8 cellular contexts compared by ENCODE assay signal in genomic region chr9:98146101-98146991, GRCh38. TPM values are rescaled to one million over a fixed set of nuclear protein-coding genes. Genes with fewer than 3 reads are reported as not detected.
DNase-seq lines count a peak whose midpoint lies in the region; ATAC-seq lines count a peak whose summit lies in the region.

No MANE protein-coding gene starts in this region.

- DNase-seq in Right ventricle myocardium inferior (ENCODE audit: missing footprints) (peak; percentile 82), cardiac septum (ENCODE audit: low spot score) (no peak), NCI-H2196 (lab: John Stamatoyannopoulos, UW; ENCODE audit: unreplicated experiment) (peak; percentile 73), epithelial cell of prostate (ENCODE audit: low read depth, low spot score) (peak; percentile 83), sciatic nerve (ENCODE audit: low spot score) (no peak), NCI-H524 treated with DMSO at 0.1 percent for 48 hours (lab: John Stamatoyannopoulos, UW) (no peak)
- DNase-seq in stimulated activated CD4-positive, alpha-beta T cell treated with anti-CD3 and anti-CD28 coated beads, Interleukin-12 subunit alpha, Interleukin-12 subunit beta, amount 100 ng/mL, for 4 hours, result no peak

- H3K27ac ChIP-seq in epithelial cell of prostate, result peak overlapping the region; percentile 99

- peak; percentile 36 for ATAC-seq in Right ventricle myocardium inferior
- ATAC-seq in sciatic nerve, result peak; percentile 57
- ATAC-seq in HG03159 (IDR thresholded peaks at IDR 0.05; ENCODE audit: unreplicated experiment), result no peak

- intact Hi-C loops in Right ventricle myocardium inferior (cut with DNase I) (no loop called here), cardiac septum (cut with DNase I) (no loop called here), sciatic nerve (cut with DNase I) (no loop called here)

RNA-seq across cellular contexts. Expression of gene TRIM14, which starts 27.3 kb away (rescaled TPM):
- total RNA-seq in Right ventricle myocardium inferior, result 5.1 TPM
- 1.8 TPM for total RNA-seq in cardiac septum
- total RNA-seq in sciatic nerve, result 12.6 TPM

RNA-seq across cellular contexts. Expression of gene CORO2A, which starts 46.1 kb away (rescaled TPM):
- total RNA-seq in Right ventricle myocardium inferior, result 0.60 TPM
- total RNA-seq in cardiac septum, result 0.19 TPM
- total RNA-seq in sciatic nerve, result 3.7 TPM

Comparison
In these comparisons a context has a peak if more than half of its experiments do, and no peak if none do; other contexts are left out.
1. DNase-seq: peak in Right ventricle myocardium inferior (single experiment), NCI-H2196 (single experiment) and epithelial cell of prostate (single experiment); none in cardiac septum (single experiment), sciatic nerve (single experiment), NCI-H524 treated with DMSO at 0.1 percent for 48 hours (single experiment) and stimulated activated CD4-positive, alpha-beta T cell treated with anti-CD3 and anti-CD28 coated beads, Interleukin-12 subunit alpha, Interleukin-12 subunit beta, amount 100 ng/mL, for 4 hours (single experiment).